In the genomic region with DNA sequence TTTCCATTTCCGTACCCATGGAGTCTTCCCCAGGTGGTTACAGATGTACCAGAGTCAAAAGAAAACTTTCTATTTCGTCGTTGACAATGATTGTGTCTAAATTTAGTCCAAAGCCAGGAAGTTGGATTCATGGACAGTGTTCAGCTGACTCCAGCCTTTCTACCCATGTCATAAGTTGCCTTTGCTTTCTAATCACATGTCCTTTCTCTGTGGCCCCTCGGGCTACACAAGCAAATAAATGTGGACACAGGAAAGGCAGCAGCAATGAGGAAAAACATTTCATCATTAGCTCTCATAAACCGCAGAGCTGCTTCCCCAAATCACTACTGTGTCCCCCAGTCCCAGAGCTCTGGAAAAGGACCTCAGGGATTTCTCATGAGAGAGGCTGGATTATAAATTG, we compare ENCODE assay signal across 1 cellular context.
TF ChIP-seq lines count a peak whose summit lies in the region.

No MANE protein-coding gene starts in this region.

TF ChIP-seq in GM23338, 12 proteins besides CTCF, POLR2A, EP300 and RAD21 (continued from another document):
- TF ChIP-seq, protein P1, sequence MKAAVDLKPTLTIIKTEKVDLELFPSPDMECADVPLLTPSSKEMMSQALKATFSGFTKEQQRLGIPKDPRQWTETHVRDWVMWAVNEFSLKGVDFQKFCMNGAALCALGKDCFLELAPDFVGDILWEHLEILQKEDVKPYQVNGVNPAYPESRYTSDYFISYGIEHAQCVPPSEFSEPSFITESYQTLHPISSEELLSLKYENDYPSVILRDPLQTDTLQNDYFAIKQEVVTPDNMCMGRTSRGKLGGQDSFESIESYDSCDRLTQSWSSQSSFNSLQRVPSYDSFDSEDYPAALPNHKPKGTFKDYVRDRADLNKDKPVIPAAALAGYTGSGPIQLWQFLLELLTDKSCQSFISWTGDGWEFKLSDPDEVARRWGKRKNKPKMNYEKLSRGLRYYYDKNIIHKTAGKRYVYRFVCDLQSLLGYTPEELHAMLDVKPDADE (IDR thresholded peaks at IDR 0.05) = no peak
- TF ChIP-seq EZH2phosphoT487 (IDR thresholded peaks at IDR 0.05; ENCODE audit: unreplicated experiment) (no peak), JUNB (IDR thresholded peaks at IDR 0.05; ENCODE audit: unreplicated experiment) (no peak), NANOG (IDR thresholded peaks at IDR 0.05; ENCODE audit: borderline replicate concordance) (no peak), STAT1 (IDR thresholded peaks at IDR 0.05; ENCODE audit: unreplicated experiment) (no peak), ZNF114 (CRISPR knock-in tag; IDR thresholded peaks at IDR 0.05) (no peak), ZNF331 (CRISPR knock-in tag; IDR thresholded peaks at IDR 0.05; ENCODE audit: low read depth) (no peak), EZH2 (IDR thresholded peaks at IDR 0.05; ENCODE audit: low read depth, unreplicated experiment) (no peak), CREB1 (CRISPR knock-in tag; IDR thresholded peaks at IDR 0.05; ENCODE audit: low read depth) (no peak)
- TF ChIP-seq, protein P2, sequence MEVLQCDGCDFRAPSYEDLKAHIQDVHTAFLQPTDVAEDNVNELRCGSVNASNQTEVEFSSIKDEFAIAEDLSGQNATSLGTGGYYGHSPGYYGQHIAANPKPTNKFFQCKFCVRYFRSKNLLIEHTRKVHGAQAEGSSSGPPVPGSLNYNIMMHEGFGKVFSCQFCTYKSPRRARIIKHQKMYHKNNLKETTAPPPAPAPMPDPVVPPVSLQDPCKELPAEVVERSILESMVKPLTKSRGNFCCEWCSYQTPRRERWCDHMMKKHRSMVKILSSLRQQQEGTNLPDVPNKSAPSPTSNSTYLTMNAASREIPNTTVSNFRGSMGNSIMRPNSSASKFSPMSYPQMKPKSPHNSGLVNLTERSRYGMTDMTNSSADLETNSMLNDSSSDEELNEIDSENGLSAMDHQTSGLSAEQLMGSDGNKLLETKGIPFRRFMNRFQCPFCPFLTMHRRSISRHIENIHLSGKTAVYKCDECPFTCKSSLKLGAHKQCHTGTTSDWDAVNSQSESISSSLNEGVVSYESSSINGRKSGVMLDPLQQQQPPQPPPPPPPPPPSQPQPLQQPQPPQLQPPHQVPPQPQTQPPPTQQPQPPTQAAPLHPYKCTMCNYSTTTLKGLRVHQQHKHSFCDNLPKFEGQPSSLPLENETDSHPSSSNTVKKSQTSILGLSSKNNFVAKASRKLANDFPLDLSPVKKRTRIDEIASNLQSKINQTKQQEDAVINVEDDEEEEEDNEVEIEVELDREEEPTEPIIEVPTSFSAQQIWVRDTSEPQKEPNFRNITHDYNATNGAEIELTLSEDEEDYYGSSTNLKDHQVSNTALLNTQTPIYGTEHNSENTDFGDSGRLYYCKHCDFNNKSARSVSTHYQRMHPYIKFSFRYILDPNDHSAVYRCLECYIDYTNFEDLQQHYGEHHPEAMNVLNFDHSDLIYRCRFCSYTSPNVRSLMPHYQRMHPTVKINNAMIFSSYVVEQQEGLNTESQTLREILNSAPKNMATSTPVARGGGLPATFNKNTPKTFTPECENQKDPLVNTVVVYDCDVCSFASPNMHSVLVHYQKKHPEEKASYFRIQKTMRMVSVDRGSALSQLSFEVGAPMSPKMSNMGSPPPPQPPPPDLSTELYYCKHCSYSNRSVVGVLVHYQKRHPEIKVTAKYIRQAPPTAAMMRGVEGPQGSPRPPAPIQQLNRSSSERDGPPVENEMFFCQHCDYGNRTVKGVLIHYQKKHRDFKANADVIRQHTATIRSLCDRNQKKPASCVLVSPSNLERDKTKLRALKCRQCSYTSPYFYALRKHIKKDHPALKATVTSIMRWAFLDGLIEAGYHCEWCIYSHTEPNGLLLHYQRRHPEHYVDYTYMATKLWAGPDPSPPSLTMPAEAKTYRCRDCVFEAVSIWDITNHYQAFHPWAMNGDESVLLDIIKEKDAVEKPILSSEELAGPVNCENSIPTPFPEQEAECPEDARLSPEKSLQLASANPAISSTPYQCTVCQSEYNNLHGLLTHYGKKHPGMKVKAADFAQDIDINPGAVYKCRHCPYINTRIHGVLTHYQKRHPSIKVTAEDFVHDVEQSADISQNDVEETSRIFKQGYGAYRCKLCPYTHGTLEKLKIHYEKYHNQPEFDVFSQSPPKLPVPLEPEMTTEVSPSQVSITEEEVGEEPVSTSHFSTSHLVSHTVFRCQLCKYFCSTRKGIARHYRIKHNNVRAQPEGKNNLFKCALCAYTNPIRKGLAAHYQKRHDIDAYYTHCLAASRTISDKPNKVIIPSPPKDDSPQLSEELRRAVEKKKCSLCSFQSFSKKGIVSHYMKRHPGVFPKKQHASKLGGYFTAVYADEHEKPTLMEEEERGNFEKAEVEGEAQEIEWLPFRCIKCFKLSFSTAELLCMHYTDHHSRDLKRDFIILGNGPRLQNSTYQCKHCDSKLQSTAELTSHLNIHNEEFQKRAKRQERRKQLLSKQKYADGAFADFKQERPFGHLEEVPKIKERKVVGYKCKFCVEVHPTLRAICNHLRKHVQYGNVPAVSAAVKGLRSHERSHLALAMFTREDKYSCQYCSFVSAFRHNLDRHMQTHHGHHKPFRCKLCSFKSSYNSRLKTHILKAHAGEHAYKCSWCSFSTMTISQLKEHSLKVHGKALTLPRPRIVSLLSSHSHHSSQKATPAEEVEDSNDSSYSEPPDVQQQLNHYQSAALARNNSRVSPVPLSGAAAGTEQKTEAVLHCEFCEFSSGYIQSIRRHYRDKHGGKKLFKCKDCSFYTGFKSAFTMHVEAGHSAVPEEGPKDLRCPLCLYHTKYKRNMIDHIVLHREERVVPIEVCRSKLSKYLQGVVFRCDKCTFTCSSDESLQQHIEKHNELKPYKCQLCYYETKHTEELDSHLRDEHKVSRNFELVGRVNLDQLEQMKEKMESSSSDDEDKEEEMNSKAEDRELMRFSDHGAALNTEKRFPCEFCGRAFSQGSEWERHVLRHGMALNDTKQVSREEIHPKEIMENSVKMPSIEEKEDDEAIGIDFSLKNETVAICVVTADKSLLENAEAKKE (CRISPR knock-in tag; IDR thresholded peaks at IDR 0.05) = no peak
